ENCODE assay signal across 15 cellular contexts in genomic region chr10:88911121-88911520, GRCh38. TPM values are rescaled to one million over a fixed set of nuclear protein-coding genes. Genes with fewer than 3 reads are reported as not detected.
DNase-seq lines count a peak whose midpoint lies in the region; ATAC-seq and TF ChIP-seq lines count a peak whose summit lies in the region.
"Had no signal": no experiment of that assay in that cellular context is flagged by ENCODE, and none has a peak within 500 bp of the region (broad histone marks: within the 10 kb centered on the region; RNA-seq: fewer than 3 reads in every experiment).

No MANE protein-coding gene starts in this region.

- peaks cover 6% of the 10 kb centered on the region for H3K36me3 Mint-ChIP-seq in osteocyte (ENCODE audit: unreplicated experiment)

- in situ Hi-C loops in G401 (cut with HindIII; ENCODE audit: low sequenced_read_pairs), result no loop called here
- in situ Hi-C loops in ACHN (cut with HindIII; ENCODE audit: low pct_ligation_motif_present, low pct_unique_long_range_greater_than_20kb, low sequenced_read_pairs), result no loop called here

- no peak overlapping the region for H3K4me3 Mint-ChIP-seq in osteocyte (ENCODE audit: unreplicated experiment)
- H3K4me3 Mint-ChIP-seq: CD8-positive, alpha-beta memory T cell; H9 had no signal

- DNase-seq in DMS 273 (lab: John Stamatoyannopoulos, UW; ENCODE audit: unreplicated experiment) (peak; percentile 67), G401 (ENCODE audit: low spot score) (peak; percentile 86), NCI-H82 (lab: John Stamatoyannopoulos, UW) (peak; percentile 9), cerebellar cortex (ENCODE audit: low spot score) (peak; percentile 84), osteocyte (ENCODE audit: extremely low spot score, unreplicated experiment) (no peak), ACHN (no peak)
- DNase-seq: AML-193; Caco-2; CD8-positive, alpha-beta memory T cell; DMS79; H9; Karpas-422 had no signal

- TF ChIP-seq CTCF in osteocyte (IDR thresholded peaks at IDR 0.05), result no peak

- no peaks in the 10 kb centered on the region for H3K27me3 Mint-ChIP-seq in osteocyte (ENCODE audit: unreplicated experiment)
- H3K27me3 Mint-ChIP-seq: CD8-positive, alpha-beta memory T cell had no signal

- H3K4me1 Mint-ChIP-seq in osteocyte (ENCODE audit: unreplicated experiment), result peaks cover 7% of the 10 kb centered on the region

- no peak overlapping the region for H3K27ac Mint-ChIP-seq in osteocyte (ENCODE audit: unreplicated experiment)
- H3K27ac Mint-ChIP-seq: H9 had no signal

- ATAC-seq in HG02852 (IDR thresholded peaks at IDR 0.05; ENCODE audit: unreplicated experiment), result no peak
- ATAC-seq: K562 had no signal

- no peaks in the 10 kb centered on the region for H3K9me3 Mint-ChIP-seq in osteocyte (ENCODE audit: unreplicated experiment)
- H3K9me3 Mint-ChIP-seq: CD8-positive, alpha-beta memory T cell; H9 had no signal

RNA-seq across cellular contexts. Expression of gene STAMBPL1, which starts 31.1 kb away (rescaled TPM):
- not detected in 2 replicates for total RNA-seq in G401 (2014; rRNA removed; shearing (Covaris generic))
- 4.5 and 4.8 TPM in 2 replicates for total RNA-seq in osteocyte

RNA-seq across cellular contexts. Expression of gene ACTA2, which starts 41.5 kb away (rescaled TPM):
- 10.6 and 14.2 TPM in 2 replicates for total RNA-seq in G401 (2014; rRNA removed; shearing (Covaris generic))
- total RNA-seq in osteocyte, result 315 and 329 TPM in 2 replicates
- total RNA-seq: Caco-2 had no signal

RNA-seq across cellular contexts. Expression of gene ANKRD22, which starts 59.5 kb away (rescaled TPM):
- total RNA-seq in G401 (2014; rRNA removed; shearing (Covaris generic)), result not detected in 2 replicates
- total RNA-seq in osteocyte, result not detected in 2 replicates
- total RNA-seq: A673; Caco-2; CD8-positive, alpha-beta memory T cell; H9; K562 had no signal

Comparison
In these comparisons a context has a peak if more than half of its experiments do, and no peak if none do; other contexts are left out.
1. DNase-seq: peak in DMS 273 (single experiment), G401 (single experiment), NCI-H82 (single experiment) and cerebellar cortex (single experiment); none in osteocyte (single experiment) and ACHN (single experiment).
2. RNA of gene ACTA2, which starts 41.5 kb away (total RNA-seq): 315 to 329 TPM in osteocyte; 10.6 to 14.2 TPM in G401; every median in the first group is over 10 times any median in the second.